Comparison of ENCODE assay signal across 17 cellular contexts in the genomic region with DNA sequence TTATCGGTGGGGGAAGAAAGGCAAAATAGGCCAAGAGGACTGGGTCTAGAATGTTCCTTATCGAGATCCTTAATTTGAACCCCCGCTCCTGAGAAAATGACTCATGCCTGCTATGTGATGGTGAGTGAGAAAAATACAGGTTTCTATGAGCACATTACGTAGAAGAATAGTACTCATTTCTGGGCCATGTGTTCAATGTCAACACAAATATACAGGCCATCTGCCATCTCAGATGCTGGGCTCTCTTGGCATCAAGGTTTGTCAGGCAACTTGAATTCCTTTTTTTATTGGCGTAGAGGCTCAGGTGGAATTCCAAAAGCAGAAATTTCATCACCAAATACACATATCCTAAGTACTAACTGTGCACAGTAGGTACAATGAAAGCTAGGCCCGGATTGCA.
"Had no signal": no experiment of that assay in that cellular context is flagged by ENCODE, and none has a peak within 500 bp of the region (broad histone marks: within the 10 kb centered on the region; RNA-seq: fewer than 3 reads in every experiment).

No MANE protein-coding gene starts in this region.

- H3K36me3 ChIP-seq: brain microvascular endothelial cell, esophagus squamous epithelium, left ventricle myocardium inferior, pancreas, tibial artery had no signal

- ATAC-seq: activated CD4-positive, CD25-positive, alpha-beta regulatory T cell treated with anti-CD3 and anti-CD28 coated beads, Interleukin-2, amount 50 U/mL, for 24 hours; naive thymus-derived CD8-positive, alpha-beta T cell had no signal

- H3K4me3 Mint-ChIP-seq: activated naive CD8-positive, alpha-beta T cell treated with anti-CD3 and anti-CD28 coated beads for 36 hours; central memory CD8-positive, alpha-beta T cell; naive thymus-derived CD8-positive, alpha-beta T cell had no signal

- FAIRE-seq: endothelial cell of umbilical vein, pancreas had no signal

- H3K27me3 ChIP-seq: brain microvascular endothelial cell, esophagus squamous epithelium, hepatocyte, pancreas, tibial artery had no signal

- DNase-seq: activated CD4-positive, alpha-beta T cell treated with anti-CD3 and anti-CD28 coated beads, Interleukin-2, amount 50 U/mL, for 4 hours; activated naive CD8-positive, alpha-beta T cell treated with anti-CD3 and anti-CD28 coated beads for 36 hours; anterior cingulate cortex; brain microvascular endothelial cell; effector CD8-positive, alpha-beta T cell; esophagus squamous epithelium; left ventricle myocardium inferior; naive thymus-derived CD8-positive, alpha-beta T cell; pancreas; stimulated activated CD4-positive, alpha-beta T cell treated with anti-CD3 and anti-CD28 coated beads, Interleukin-12 subunit alpha, Interleukin-12 subunit beta, amount 100 ng/mL, for 4 hours; stimulated activated CD4-positive, alpha-beta T cell treated with anti-CD3 and anti-CD28 coated beads, Interleukin-2, amount 100 ng/mL, for 24 hours; T-helper 9 cell; tibial artery had no signal

- H3K27me3 Mint-ChIP-seq: central memory CD8-positive, alpha-beta T cell; naive thymus-derived CD8-positive, alpha-beta T cell had no signal

- H3K27ac Mint-ChIP-seq: activated naive CD8-positive, alpha-beta T cell treated with anti-CD3 and anti-CD28 coated beads for 36 hours had no signal

- H3K36me3 Mint-ChIP-seq: activated naive CD8-positive, alpha-beta T cell treated with anti-CD3 and anti-CD28 coated beads for 36 hours; naive thymus-derived CD8-positive, alpha-beta T cell had no signal

- H3K4me3 ChIP-seq: esophagus squamous epithelium, hepatocyte, left ventricle myocardium inferior, pancreas, tibial artery had no signal

- H3K4me1 ChIP-seq: pancreas had no signal

- H3K9me3 Mint-ChIP-seq: activated naive CD8-positive, alpha-beta T cell treated with anti-CD3 and anti-CD28 coated beads for 36 hours; central memory CD8-positive, alpha-beta T cell; naive thymus-derived CD8-positive, alpha-beta T cell had no signal

- H3K4me2 ChIP-seq: hepatocyte had no signal

- H3K79me2 ChIP-seq: hepatocyte had no signal

- H3K27ac ChIP-seq: brain microvascular endothelial cell, esophagus squamous epithelium, hepatocyte, left ventricle myocardium inferior, pancreas, tibial artery had no signal

- H3K9me3 ChIP-seq: esophagus squamous epithelium, left ventricle myocardium inferior, pancreas, tibial artery had no signal

- H2AFZ ChIP-seq: hepatocyte had no signal
